13 cellular contexts compared by ENCODE assay signal in the genomic region with DNA sequence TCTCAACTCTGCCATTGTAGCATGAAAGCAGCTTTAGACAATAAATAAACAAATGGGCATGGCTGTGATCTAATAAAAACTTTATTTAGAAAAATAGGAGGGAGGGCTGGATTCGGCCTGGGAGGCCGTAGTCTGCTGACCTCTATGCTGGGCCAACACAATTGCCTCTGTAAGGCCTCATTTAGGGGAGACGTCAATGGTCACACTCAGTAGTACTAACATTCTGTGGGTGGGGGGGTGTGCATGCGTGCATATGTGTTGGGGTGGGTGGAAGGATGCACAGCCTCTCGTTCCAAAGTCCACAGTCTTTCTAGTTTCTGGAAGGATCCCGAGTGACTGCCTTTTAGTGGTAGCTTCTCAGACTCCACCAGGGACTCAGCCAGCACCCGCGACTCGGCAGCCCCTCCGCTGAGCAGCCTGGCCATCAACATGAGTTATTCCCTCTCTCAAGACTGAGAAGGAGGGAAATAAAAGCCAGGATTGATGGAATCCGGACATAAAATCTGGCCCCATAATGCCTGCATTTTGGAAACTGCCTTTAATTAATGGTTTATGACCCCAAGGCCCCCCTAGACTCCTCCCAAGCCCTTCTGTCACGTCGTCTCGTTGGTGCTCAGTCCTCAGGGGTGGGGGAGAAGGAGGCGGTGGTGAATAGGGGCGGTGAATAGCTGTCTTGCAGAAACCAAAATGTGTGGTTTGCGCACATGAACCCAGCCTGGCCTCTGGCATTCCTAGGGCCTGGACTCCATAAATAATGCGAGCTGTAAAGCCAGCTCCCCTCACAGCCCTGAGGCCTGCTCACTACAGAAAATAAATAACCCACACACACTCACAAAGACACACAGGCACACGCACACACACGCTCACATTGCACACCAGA.
DNase-seq lines count a peak whose midpoint lies in the region; ATAC-seq and TF ChIP-seq lines count a peak whose summit lies in the region.
"Had no signal": no experiment of that assay in that cellular context is flagged by ENCODE, and none has a peak within 500 bp of the region (broad histone marks: within the 10 kb centered on the region; RNA-seq: fewer than 3 reads in every experiment).

No MANE protein-coding gene starts in this region.

- DNase-seq in HEK293T (ENCODE audit: extremely low spot score) (no peak), lower lobe of right lung (no peak), stomach (no peak), ACHN (no peak), DMS53 (lab: John Stamatoyannopoulos, UW) (no peak), omental fat pad (ENCODE audit: low spot score) (no peak)
- DNase-seq: CD4-positive, CD25-positive, alpha-beta regulatory T cell; colonic mucosa; Right ventricle myocardium superior had no signal

- TF ChIP-seq CTCF in lower lobe of right lung (IDR thresholded peaks at IDR 0.05) (no peak), stomach (IDR thresholded peaks at IDR 0.05) (no peak), omental fat pad (IDR thresholded peaks at IDR 0.05) (no peak)

- H3K4me1 ChIP-seq in duodenal mucosa (ENCODE audit: control insufficient read depth in 1 of 2, insufficient read depth in 2 of 2, low read length in 2 of 2) (peaks cover 12 to 20% of the 10 kb centered on the region in 2 donors), lower lobe of right lung (peaks cover 22% of the 10 kb centered on the region), stomach (peaks cover 14 to 33% (median 29%) of the 10 kb centered on the region in 4 donors)

- ATAC-seq in lower lobe of right lung (no peak), GM19452 (IDR thresholded peaks at IDR 0.05; ENCODE audit: unreplicated experiment) (no peak), omental fat pad (ENCODE audit: low FRiP score) (no peak)
- ATAC-seq: activated naive CD4-positive, alpha-beta T cell treated with anti-CD3 and anti-CD28 coated beads, Interleukin-2, amount 50 U/mL, for 72 hours; K562 had no signal

- H3K27me3 ChIP-seq in duodenal mucosa (ENCODE audit: control insufficient read depth in 1 of 2, insufficient read depth in 2 of 2, low read length in 2 of 2) (no peaks in the 10 kb centered on the region), lower lobe of right lung (ENCODE audit: low read depth) (no peaks in the 10 kb centered on the region), stomach (no peaks in the 10 kb centered on the region)
- H3K27me3 ChIP-seq: colonic mucosa had no signal

- 51 to 62% (median 52%) methylated on average over 20 of the region's 20 CpGs for WGBS in stomach, 5 donors

- CTCF ChIA-PET in HEK293T (lab: Yijun Ruan, JAX) = interaction anchor here (0.7 to 1.0 kb wide), 3 partner anchors 21 to 404 kb away, joined by 3 read pairs; no protein-coding TSS in a partner anchor

- in situ Hi-C loops in ACHN (cut with HindIII; ENCODE audit: low pct_ligation_motif_present, low pct_unique_long_range_greater_than_20kb, low sequenced_read_pairs) = no loop called here

- intact Hi-C loops in lower lobe of right lung (cut with DNase I) (no loop called here), stomach (cut with DNase I; ENCODE audit: low total_unique reads) (no loop called here)

- TF ChIP-seq POLR2A in stomach (IDR thresholded peaks at IDR 0.05) = no peak

- H3K27ac ChIP-seq in duodenal mucosa (ENCODE audit: low read depth, low read length) = peak overlapping the region; percentile 25
- H3K27ac ChIP-seq in lower lobe of right lung = peak overlapping the region; percentile 76
- H3K27ac ChIP-seq in stomach = peak overlapping the region; percentile 28 to 77 (median 52)
- H3K27ac ChIP-seq: colonic mucosa had no signal

- TF ChIP-seq EP300 in stomach (IDR thresholded peaks at IDR 0.05) = no peak

- H3K9ac ChIP-seq in duodenal mucosa (ENCODE audit: low read depth in 1 of 2, low read length in 2 of 2) = no peak overlapping the region

- H3K9me3 ChIP-seq in duodenal mucosa (ENCODE audit: control insufficient read depth in 1 of 2, low read length in 2 of 2) (no peaks in the 10 kb centered on the region), lower lobe of right lung (no peaks in the 10 kb centered on the region), stomach (no peaks in the 10 kb centered on the region)
- H3K9me3 ChIP-seq: colonic mucosa had no signal

- H3K36me3 ChIP-seq in duodenal mucosa (ENCODE audit: control insufficient read depth in 1 of 2, insufficient read depth in 2 of 2, low read length in 2 of 2) (no peaks in the 10 kb centered on the region), lower lobe of right lung (no peaks in the 10 kb centered on the region), stomach (no peaks in the 10 kb centered on the region)
- H3K36me3 ChIP-seq: colonic mucosa had no signal

- POLR2A ChIA-PET in HEK293T (lab: Yijun Ruan, JAX) = no interaction called here

- H3K4me3 ChIP-seq in duodenal mucosa (ENCODE audit: low read depth in 1 of 2, low read length in 2 of 2) = no peak overlapping the region
- no peak overlapping the region for H3K4me3 ChIP-seq in lower lobe of right lung
- no peak overlapping the region for H3K4me3 ChIP-seq in stomach
- H3K4me3 ChIP-seq: colonic mucosa, K562 had no signal

TF ChIP-seq in HEK293T, 16 proteins besides CTCF, POLR2A, EP300 and RAD21:
- TF ChIP-seq BHLHE40 (IDR thresholded peaks at IDR 0.05; ENCODE audit: borderline replicate concordance) = no peak
- no peak for TF ChIP-seq NFRKB (IDR thresholded peaks at IDR 0.05)
- TF ChIP-seq PKNOX1 (IDR thresholded peaks at IDR 0.05) = peak; percentile 49; the same call in 1 of the 2 replicates
- TF ChIP-seq L3MBTL2 (conservative IDR thresholded peaks at IDR 0.05) = no peak

Comparison
In these comparisons a context has a peak if more than half of its experiments do, and no peak if none do; other contexts are left out.
1. H3K27ac ChIP-seq: peak in every context shown above with its lines; median percentile 76 in lower lobe of right lung; 52 in stomach; 25 in duodenal mucosa.